Comparison of ENCODE assay signal across 9 cellular contexts in genomic region chr4:26075588-26075987, GRCh38.
A peak's percentile ranks its signal among the peaks of the same experiment; 100 is the strongest.
DNase-seq lines count a peak whose midpoint lies in the region; ATAC-seq, FAIRE-seq and TF ChIP-seq lines count a peak whose summit lies in the region.
"Had no signal": no experiment of that assay in that cellular context is flagged by ENCODE, and none has a peak within 500 bp of the region (broad histone marks: within the 10 kb centered on the region; RNA-seq: fewer than 3 reads in every experiment).

No MANE protein-coding gene starts in this region.

- no peaks in the 10 kb centered on the region for H3K4me1 ChIP-seq in colonic mucosa
- peaks cover 0 to 3% (median 0%) of the 10 kb centered on the region in 4 donors for H3K4me1 ChIP-seq in transverse colon
- H3K4me1 ChIP-seq: parathyroid adenoma had no signal

- no peak for TF ChIP-seq EP300 in transverse colon (IDR thresholded peaks at IDR 0.05; ENCODE audit: low read depth)

- 12 to 20% methylated on average over 1 of the region's 1 CpG for WGBS in transverse colon (ENCODE audit: low coverage in 1 of 2), 2 donors

- H3K36me3 Mint-ChIP-seq in activated T-cell treated with anti-CD3 and anti-CD28 coated beads, Interleukin-2, amount 50 U/mL, for 72 hours (ENCODE audit: insufficient read depth in 2 of 2): peaks cover 14 to 17% of the 10 kb centered on the region in 2 donors

- in situ Hi-C loops in transverse colon (cut with MboI; ENCODE audit: low pct_ligation_motif_present in 1 of 4, low pct_unique_long_range_greater_than_20kb in 1 of 4, low sequenced_read_pairs in 3 of 4): loop anchor here in 2 of 4 donors (5.0 to 25.0 kb wide), 3 partner anchors 237 to 337 kb away; partner anchors contain the start of gene RBPJ (in 1 of the 2)

- H3K4me1 Mint-ChIP-seq in activated T-cell treated with anti-CD3 and anti-CD28 coated beads, Interleukin-2, amount 50 U/mL, for 72 hours (ENCODE audit: low read depth): peaks cover 67% of the 10 kb centered on the region

- intact Hi-C loops in colonic mucosa (cut with DNase I) (loop anchor here (10.0 kb wide), 1 partner anchor 339 kb away; no protein-coding TSS in a partner anchor), transverse colon (cut with DNase I; ENCODE audit: low total_unique reads) (no loop called here)

- TF ChIP-seq CTCF in colonic mucosa (IDR thresholded peaks at IDR 0.05) (no peak), transverse colon (IDR thresholded peaks at IDR 0.05) (no peak), D721Med (IDR thresholded peaks at IDR 0.05; ENCODE audit: insufficient read depth, missing control alignments) (no peak)

- H3K4me3 ChIP-seq in colonic mucosa (no peak overlapping the region), transverse colon (no peak overlapping the region)

- H3K9me3 Mint-ChIP-seq in activated T-cell treated with anti-CD3 and anti-CD28 coated beads, Interleukin-2, amount 50 U/mL, for 72 hours: peaks cover 4 to 16% of the 10 kb centered on the region in 2 donors

- no peak for DNase-seq in activated T-cell treated with anti-CD3 and anti-CD28 coated beads, Interleukin-2, amount 50 U/mL, for 72 hours
- DNase-seq in activated T-cell treated with anti-CD3 and anti-CD28 coated beads, Interleukin-2, amount 50 U/mL, for 48 hours: no peak
- DNase-seq in colonic mucosa (no peak), transverse colon (no peak), epidermal melanocyte (ENCODE audit: insufficient read length, low spot score) (no peak), NCI-H1092 treated with DMSO at 0.1 percent for 48 hours (lab: John Stamatoyannopoulos, UW) (no peak), D721Med (ENCODE audit: insufficient read length, low spot score) (no peak)

- H3K27me3 ChIP-seq in colonic mucosa (no peaks in the 10 kb centered on the region), transverse colon (no peaks in the 10 kb centered on the region)

- no peak overlapping the region for H3K9ac ChIP-seq in colonic mucosa (ENCODE audit: low read depth in 2 of 2, low read length in 2 of 2)
- H3K9ac ChIP-seq: parathyroid adenoma had no signal

- ATAC-seq in activated T-cell treated with anti-CD3 and anti-CD28 coated beads, Interleukin-2, amount 50 U/mL, for 72 hours (replicated peaks in 1 of 2): peak; percentile 0 to 1
- peak; percentile 3 for ATAC-seq in HG03442 (IDR thresholded peaks at IDR 0.05; ENCODE audit: unreplicated experiment)

- peak overlapping the region; percentile 34 for H3K27ac ChIP-seq in colonic mucosa
- H3K27ac ChIP-seq in transverse colon: peak overlapping the region; percentile 28 to 59 (median 44)
- H3K27ac ChIP-seq: parathyroid adenoma had no signal

- FAIRE-seq in D721Med (lab: Jason Lieb, UNC): no peak

- H3K27ac Mint-ChIP-seq in activated T-cell treated with anti-CD3 and anti-CD28 coated beads, Interleukin-2, amount 50 U/mL, for 72 hours: peak overlapping the region; percentile 98

- H3K4me3 Mint-ChIP-seq in activated T-cell treated with anti-CD3 and anti-CD28 coated beads, Interleukin-2, amount 50 U/mL, for 72 hours: peak overlapping the region; percentile 74 to 80

- no peaks in the 10 kb centered on the region for H3K27me3 Mint-ChIP-seq in activated T-cell treated with anti-CD3 and anti-CD28 coated beads, Interleukin-2, amount 50 U/mL, for 72 hours (ENCODE audit: low read depth)

- H3K9me3 ChIP-seq in colonic mucosa: no peaks in the 10 kb centered on the region
- no peaks in the 10 kb centered on the region for H3K9me3 ChIP-seq in transverse colon

- no peaks in the 10 kb centered on the region for H3K36me3 ChIP-seq in colonic mucosa
- H3K36me3 ChIP-seq in transverse colon: no peaks in the 10 kb centered on the region

- TF ChIP-seq POLR2A in transverse colon (IDR thresholded peaks at IDR 0.05): no peak
